24 cellular contexts compared by ENCODE assay signal in the genomic region with DNA sequence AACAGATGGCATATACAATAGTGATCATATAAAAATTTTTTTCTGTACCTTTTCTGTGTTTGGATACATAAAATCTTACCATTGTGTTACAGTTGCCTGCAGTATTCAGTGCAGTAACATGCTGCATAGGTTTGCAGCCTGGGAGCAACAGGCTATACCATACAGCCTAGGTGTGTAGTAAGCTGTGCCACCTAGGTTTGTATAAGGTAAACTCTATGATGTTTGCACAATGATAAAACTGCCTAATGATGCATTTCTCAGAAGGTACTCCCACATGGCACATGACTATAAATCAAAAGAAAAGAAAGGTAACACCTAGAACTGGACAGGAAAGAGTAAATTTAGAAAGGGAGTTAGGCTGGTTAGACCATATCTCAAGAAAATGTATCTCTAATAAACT.
"Had no signal": no experiment of that assay in that cellular context is flagged by ENCODE, and none has a peak within 500 bp of the region (broad histone marks: within the 10 kb centered on the region; RNA-seq: fewer than 3 reads in every experiment).

No MANE protein-coding gene starts in this region.

- H3K4me2 ChIP-seq: neural progenitor cell had no signal

- H3K9ac ChIP-seq: neural progenitor cell, parathyroid adenoma had no signal

- H3K9me3 ChIP-seq: ovary, thoracic aorta, thyroid gland, vagina had no signal

- H3K36me3 ChIP-seq: neural progenitor cell, ovary, right lobe of liver, sigmoid colon, thoracic aorta, thyroid gland, vagina had no signal

- H3K27ac ChIP-seq: neural progenitor cell, ovary, parathyroid adenoma, psoas muscle, right lobe of liver, sigmoid colon, stomach, thoracic aorta, thyroid gland, tibial nerve, upper lobe of left lung, vagina had no signal

- H3K27me3 ChIP-seq: neural progenitor cell, ovary, right lobe of liver, sigmoid colon, stomach, thyroid gland, tibial nerve, upper lobe of left lung, vagina had no signal

- H2AFZ ChIP-seq: neural progenitor cell, parathyroid adenoma had no signal

- H3K4me3 ChIP-seq: neural progenitor cell, ovary, psoas muscle, right lobe of liver, sigmoid colon, stomach, thoracic aorta, thyroid gland, tibial nerve, upper lobe of left lung, vagina had no signal

- H3K4me1 ChIP-seq: neural progenitor cell, parathyroid adenoma, psoas muscle, right lobe of liver, sigmoid colon, stomach, thyroid gland, tibial nerve, upper lobe of left lung, vagina had no signal

- ATAC-seq: natural killer cell; psoas muscle; right cardiac atrium; right lobe of liver; stimulated activated effector memory CD8-positive, alpha-beta T cell treated with anti-CD3 and anti-CD28 coated beads, Interleukin-12 subunit alpha, Interleukin-12 subunit beta, amount 100 ng/mL, for 72 hours; stimulated activated naive B cell treated with anti-CD40 and anti-IgM and Interleukin-4, amounts not matched to agents 10 μg/mL and 1 μg/mL and 100 μg/mL, for 72 hours had no signal

- DNase-seq: natural killer cell; occipital lobe; ovary; posterior cingulate gyrus; psoas muscle; right cardiac atrium; right lobe of liver; sigmoid colon; stimulated activated CD4-positive, alpha-beta T cell treated with anti-CD3 and anti-CD28 coated beads, Interleukin-15, amount 100 ng/mL, for 24 hours; stimulated activated CD4-positive, alpha-beta T cell treated with anti-CD3 and anti-CD28 coated beads, Interleukin-2, amount 100 ng/mL, for 24 hours; stimulated activated CD4-positive, alpha-beta T cell treated with anti-CD3 and anti-CD28 coated beads, Interleukin-2, amount 100 ng/mL, for 48 hours; stimulated activated CD4-positive, alpha-beta T cell treated with anti-CD3 and anti-CD28 coated beads, Interleukin-4, amount 100 ng/mL, for 24 hours; stimulated activated naive B cell treated with anti-CD40 and anti-IgM and Interleukin-4, amounts not matched to agents 10 μg/mL and 1 μg/mL and 100 μg/mL, for 72 hours; stimulated activated naive CD4-positive, alpha-beta T cell treated with Interleukin-2 at 50 U/mL for 16 hours; stomach; thyroid gland; trophoblast cell; upper lobe of left lung had no signal
